8 cellular contexts compared by ENCODE assay signal in the genomic region with DNA sequence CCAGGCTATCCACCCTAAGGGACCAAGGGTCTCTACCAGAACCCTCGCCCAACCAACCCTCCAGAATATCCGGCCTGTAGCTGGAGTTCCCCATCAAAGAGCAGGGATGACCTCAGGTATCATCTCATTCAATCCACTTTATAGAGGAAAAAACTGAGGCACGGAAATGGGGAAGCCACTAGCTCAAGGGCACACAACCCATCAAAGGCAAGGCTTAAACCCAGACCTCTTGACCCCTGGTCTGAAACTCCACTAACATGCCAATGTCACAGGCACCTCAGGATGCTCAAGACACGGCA. TPM values are rescaled to one million over a fixed set of nuclear protein-coding genes. Genes with fewer than 3 reads are reported as not detected.
DNase-seq lines count a peak whose midpoint lies in the region; ATAC-seq and TF ChIP-seq lines count a peak whose summit lies in the region.

No MANE protein-coding gene starts in this region.

- no peaks in the 10 kb centered on the region for H3F3A ChIP-seq in OCI-LY1 (ENCODE audit: insufficient read depth, low read length)

- peak overlapping the region; percentile 89 for H3K4me2 ChIP-seq in OCI-LY1 (ENCODE audit: low read length)

- H3K4me1 Mint-ChIP-seq in CD14-positive monocyte = peaks cover 43% of the 10 kb centered on the region

- H3K27me3 ChIP-seq in OCI-LY1 (ENCODE audit: insufficient read depth, low read length) (no peaks in the 10 kb centered on the region), endocrine pancreas (ENCODE audit: control insufficient read depth, insufficient read depth, low read length) (no peaks in the 10 kb centered on the region), neuron (ENCODE audit: insufficient read depth, low read length) (no peaks in the 10 kb centered on the region)

- H3K27ac ChIP-seq in OCI-LY1 (ENCODE audit: low read depth, low read length, poor library complexity, severe bottlenecking) = peak overlapping the region; percentile 45

- peaks cover 0 to 6% (median 0%) of the 10 kb centered on the region in 7 donors for H3K9me3 Mint-ChIP-seq in CD14-positive monocyte

- H3K36me3 ChIP-seq in OCI-LY1 (ENCODE audit: insufficient read depth, low read length) = peaks cover 33% of the 10 kb centered on the region; the same call in 1 of the 2 replicates
- no peaks in the 10 kb centered on the region for H3K36me3 ChIP-seq in endocrine pancreas (ENCODE audit: control insufficient read depth, insufficient read depth, low read length)
- peaks cover 9% of the 10 kb centered on the region for H3K36me3 ChIP-seq in neuron (ENCODE audit: insufficient read depth, low read length)

- intact Hi-C loops in CD14-positive monocyte (cut with micrococcal nuclease) = no loop called here

- H2AFZ ChIP-seq in OCI-LY1 (ENCODE audit: low read length) (no peak overlapping the region), neuron (ENCODE audit: low read depth, low read length) (no peak overlapping the region)

- H3K4me3 ChIP-seq in OCI-LY1 (ENCODE audit: low read depth, low read length, poor library complexity, severe bottlenecking) (peak overlapping the region; percentile 97), endocrine pancreas (ENCODE audit: control insufficient read depth, insufficient read depth, low read length) (peak overlapping the region; percentile 78), neuron (ENCODE audit: low read length) (peak overlapping the region; percentile 56)

- H3K9me3 ChIP-seq in OCI-LY1 (ENCODE audit: low read length) = no peaks in the 10 kb centered on the region
- no peaks in the 10 kb centered on the region for H3K9me3 ChIP-seq in endocrine pancreas (ENCODE audit: control insufficient read depth, low read length)
- no peaks in the 10 kb centered on the region for H3K9me3 ChIP-seq in neuron (ENCODE audit: low read length)

- H4K20me1 ChIP-seq in OCI-LY1 (ENCODE audit: insufficient read depth, low read length) = no peaks in the 10 kb centered on the region

- no peaks in the 10 kb centered on the region for H3K9me2 ChIP-seq in OCI-LY1 (ENCODE audit: low read depth, low read length)

- H3K9ac ChIP-seq in OCI-LY1 (ENCODE audit: low read length) (peak overlapping the region; percentile 89), endocrine pancreas (ENCODE audit: control insufficient read depth, insufficient read depth, low read length) (peak overlapping the region; percentile 90)

- ATAC-seq in GM21526 (IDR thresholded peaks at IDR 0.05; ENCODE audit: low FRiP score, unreplicated experiment) (no peak), GM21717 (IDR thresholded peaks at IDR 0.05; ENCODE audit: unreplicated experiment) (no peak)

- H3K4me3 Mint-ChIP-seq in CD14-positive monocyte = peak overlapping the region; percentile 92 to 97

- no peak for DNase-seq in CD14-positive monocyte (ENCODE audit: low spot score)
- DNase-seq in GF-D8 (lab: John Stamatoyannopoulos, UW) = no peak
- no peak for DNase-seq in cerebellar cortex (ENCODE audit: low spot score)

- H3K79me2 ChIP-seq in OCI-LY1 (ENCODE audit: insufficient read depth, low read length) = peaks cover 33% of the 10 kb centered on the region

- peaks cover 0 to 6% (median 0%) of the 10 kb centered on the region in 3 donors for H3K27me3 Mint-ChIP-seq in CD14-positive monocyte (ENCODE audit: low read depth in 3 of 3)

- H3K4me1 ChIP-seq in OCI-LY1 (ENCODE audit: insufficient read depth, low read length, severe bottlenecking) (peaks cover 42% of the 10 kb centered on the region), endocrine pancreas (ENCODE audit: control insufficient read depth, insufficient read depth, low read length) (no peaks in the 10 kb centered on the region), neuron (ENCODE audit: insufficient read depth, low read length) (peaks cover 30% of the 10 kb centered on the region)

- TF ChIP-seq CTCF in CD14-positive monocyte (IDR thresholded peaks at IDR 0.05) = no peak
- no peak for TF ChIP-seq CTCF in OCI-LY1 (IDR thresholded peaks at IDR 0.05; ENCODE audit: low read length)

- H3K36me3 Mint-ChIP-seq in CD14-positive monocyte = peaks cover 23 to 34% of the 10 kb centered on the region in 2 donors

- peak overlapping the region; percentile 86 to 97 (median 94) for H3K27ac Mint-ChIP-seq in CD14-positive monocyte

RNA-seq across cellular contexts. Expression of a gene that starts 1.6 kb away (rescaled TPM):
- 10 to 100 TPM; 12.2 to 13.8 TPM for polyA plus RNA-seq in CD14-positive monocyte

RNA-seq across cellular contexts. Expression of a gene that starts 5.9 kb away (rescaled TPM):
- 1 to 10 TPM; 1.6 to 1.9 TPM for polyA plus RNA-seq in CD14-positive monocyte

RNA-seq across cellular contexts. Expression of a gene that starts 13.6 kb away (rescaled TPM):
- polyA plus RNA-seq in CD14-positive monocyte = under 1 TPM; 0.49 to 0.60 TPM

RNA-seq across cellular contexts. Expression of a gene that starts 13.6 kb away (rescaled TPM):
- polyA plus RNA-seq in CD14-positive monocyte = 10 to 100 TPM; 31.0 to 31.8 TPM

RNA-seq across cellular contexts. Expression of a gene that starts 26.5 kb away (rescaled TPM):
- 1 to 10 TPM in 1 of 2 donors, under 1 TPM in 1; 0.67 to 1.4 TPM for polyA plus RNA-seq in CD14-positive monocyte
